In genomic region chr7:106774213-106774767, GRCh38 we compare ENCODE assay signal across 1 cellular context.
A peak's percentile ranks its signal among the peaks of the same experiment; 100 is the strongest.
TF ChIP-seq lines count a peak whose summit lies in the region.

No MANE protein-coding gene starts in this region.

TF ChIP-seq in K562, 482 proteins besides CTCF, POLR2A, EP300 and RAD21 (continued from another document and continues in another):
- TF ChIP-seq ZNF518B (CRISPR knock-in tag; IDR thresholded peaks at IDR 0.05) (no peak), PPARD (CRISPR knock-in tag; IDR thresholded peaks at IDR 0.05) (no peak), ZNF23 (CRISPR knock-in tag; IDR thresholded peaks at IDR 0.05) (no peak), ZBED1 (IDR thresholded peaks at IDR 0.05) (no peak), MIER1 (IDR thresholded peaks at IDR 0.05; ENCODE audit: low read depth) (no peak; the same call in 1 of the 2 replicates), MYC (IDR thresholded peaks at IDR 0.05; ENCODE audit: low read depth, low read length) (no peak), MYC (CRISPR knock-in tag; IDR thresholded peaks at IDR 0.05; ENCODE audit: borderline replicate concordance, low read depth) (no peak), RBM25 (IDR thresholded peaks at IDR 0.05; ENCODE audit: low read depth, low read length, severe bottlenecking) (no peak), ESRRA (IDR thresholded peaks at IDR 0.05; ENCODE audit: borderline replicate concordance, low read depth) (no peak), ILF3 (IDR thresholded peaks at IDR 0.05; ENCODE audit: borderline replicate concordance) (peak; percentile 41; the same call in 1 of the 2 replicates), CEBPZ (IDR thresholded peaks at IDR 0.05; ENCODE audit: borderline replicate concordance, low read depth, low read length) (no peak), ZNF644 (tag; IDR thresholded peaks at IDR 0.05; ENCODE audit: low read depth) (no peak), KLF13 (tag; IDR thresholded peaks at IDR 0.05; ENCODE audit: borderline replicate concordance, low read depth) (no peak), GTF2A2 (tag; IDR thresholded peaks at IDR 0.05) (no peak), NFE2 (IDR thresholded peaks at IDR 0.05; ENCODE audit: low read depth) (no peak), TAF1 (IDR thresholded peaks at IDR 0.05; ENCODE audit: control insufficient read depth, extremely low read depth, insufficient read depth, low read length, severe bottlenecking) (no peak), ZNF586 (CRISPR knock-in tag; conservative IDR thresholded peaks at IDR 0.05) (0 out of 2 replicates have a peak, but pooled peaks have one; percentile 59), HDGF (IDR thresholded peaks at IDR 0.05) (no peak), BRF2 (IDR thresholded peaks at IDR 0.05; ENCODE audit: borderline replicate concordance, insufficient read depth, insufficient read length) (no peak), HES1 (IDR thresholded peaks at IDR 0.05; ENCODE audit: low read depth) (0 out of 2 replicates have a peak, but pooled peaks have one; percentile 53), XRCC4 (IDR thresholded peaks at IDR 0.05; ENCODE audit: extremely low read depth, insufficient read depth, insufficient read length) (no peak), CHCHD3 (CRISPR knock-in tag; IDR thresholded peaks at IDR 0.05) (no peak), E2F3 (CRISPR knock-in tag; IDR thresholded peaks at IDR 0.05) (no peak), ELF2 (CRISPR knock-in tag; IDR thresholded peaks at IDR 0.05) (peak; percentile 72; the same call in 1 of the 2 replicates), ZNF143 (CRISPR knock-in tag; IDR thresholded peaks at IDR 0.05) (no peak), MTA3 (IDR thresholded peaks at IDR 0.05; ENCODE audit: borderline replicate concordance) (no peak), FOXO4 (CRISPR knock-in tag; IDR thresholded peaks at IDR 0.05) (peak; percentile 78; the same call in 1 of the 2 replicates), CREB1 (IDR thresholded peaks at IDR 0.05) (0 out of 2 replicates have a peak, but pooled peaks have one; percentile 7), CREB1 (CRISPR knock-in tag; IDR thresholded peaks at IDR 0.05) (no peak), ZNF717 (CRISPR knock-in tag; IDR thresholded peaks at IDR 0.05) (no peak), MAFK (IDR thresholded peaks at IDR 0.05; ENCODE audit: low read length) (no peak), CGGBP1 (CRISPR knock-in tag; IDR thresholded peaks at IDR 0.05) (no peak), HNRNPL (IDR thresholded peaks at IDR 0.05; ENCODE audit: low read depth, low read length) (no peak), TRIM25 (IDR thresholded peaks at IDR 0.05; ENCODE audit: borderline replicate concordance) (no peak), SAFB (IDR thresholded peaks at IDR 0.05; ENCODE audit: borderline replicate concordance, low read depth, low read length) (no peak), YY1 (IDR thresholded peaks at IDR 0.05; ENCODE audit: borderline replicate concordance in 1 of 3, control insufficient read depth in 1 of 3, extremely low read depth in 1 of 3, insufficient read depth in 3 of 3, insufficient read length in 1 of 3, insufficient replicate concordance in 2 of 3, low read depth in 1 of 3, low read length in 2 of 3) (no peak), SP1 (CRISPR knock-in tag; IDR thresholded peaks at IDR 0.05) (no peak), BMI1 (IDR thresholded peaks at IDR 0.05; ENCODE audit: low read length) (no peak), GTF2F1 (IDR thresholded peaks at IDR 0.05; ENCODE audit: low read depth, low read length) (no peak), TBP (optimal IDR thresholded peaks at IDR 0.05; ENCODE audit: low read depth, low read length) (no peak), GABPA (tag; conservative IDR thresholded peaks at IDR 0.05; ENCODE audit: low read depth) (no peak), FOXP1 (CRISPR knock-in tag; IDR thresholded peaks at IDR 0.05) (no peak), C11orf30 (IDR thresholded peaks at IDR 0.05; ENCODE audit: low read depth) (no peak), SRF (CRISPR knock-in tag; IDR thresholded peaks at IDR 0.05) (no peak), NFIX (CRISPR knock-in tag; IDR thresholded peaks at IDR 0.05; ENCODE audit: low read depth) (no peak), MNT (conservative IDR thresholded peaks at IDR 0.05) (no peak), ZNF282 (CRISPR knock-in tag; IDR thresholded peaks at IDR 0.05) (no peak), NR3C1 (CRISPR knock-in tag; IDR thresholded peaks at IDR 0.05) (no peak), HNRNPUL1 (IDR thresholded peaks at IDR 0.05; ENCODE audit: low read length) (no peak), ZBTB8A (IDR thresholded peaks at IDR 0.05; ENCODE audit: partially characterized antibody) (peak; percentile 40), ZBTB2 (IDR thresholded peaks at IDR 0.05) (no peak), CBX5 (IDR thresholded peaks at IDR 0.05; ENCODE audit: borderline replicate concordance, low read depth) (no peak), ZNF766 (CRISPR knock-in tag; conservative IDR thresholded peaks at IDR 0.05) (no peak), MAZ (CRISPR knock-in tag; conservative IDR thresholded peaks at IDR 0.05 in 1 of 2, IDR thresholded peaks at IDR 0.05 in 1 of 2) (no peak; a peak in 1 of 4 replicates), NFATC3 (IDR thresholded peaks at IDR 0.05) (peak; percentile 71; the same call in 1 of the 2 replicates), ZBTB12 (CRISPR knock-in tag; IDR thresholded peaks at IDR 0.05) (no peak; the same call in 1 of the 2 replicates), MED1 (CRISPR knock-in tag; IDR thresholded peaks at IDR 0.05; ENCODE audit: borderline replicate concordance) (no peak)
